Comparison of ENCODE assay signal across 1 cellular context in the genomic region with DNA sequence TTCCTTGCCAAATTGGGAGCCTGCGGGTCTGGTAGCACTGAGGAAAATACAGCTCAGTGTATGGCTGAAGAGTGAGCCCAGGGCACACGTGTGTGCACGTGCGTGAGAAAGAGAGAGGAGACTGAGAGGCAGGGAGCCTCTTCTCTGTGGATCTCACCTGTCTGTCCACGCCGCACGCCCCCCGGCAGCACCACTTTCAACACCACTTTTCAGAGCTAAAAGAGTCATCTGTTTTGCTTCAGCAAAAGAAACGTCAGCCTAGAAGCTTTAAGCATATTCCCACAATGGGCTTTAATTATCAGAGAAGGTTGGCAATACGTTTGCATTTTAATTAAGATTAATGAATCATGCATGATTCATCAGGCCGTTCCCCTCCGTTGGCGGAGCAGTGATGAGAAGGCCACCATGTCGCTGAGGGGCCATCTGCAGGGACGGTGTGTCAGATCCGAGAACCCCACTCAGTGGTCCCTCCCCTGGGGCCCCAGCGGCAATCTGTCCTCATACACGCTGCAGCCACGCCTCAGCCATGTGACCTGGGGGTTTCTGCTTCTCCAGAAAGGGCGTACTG.
TF ChIP-seq lines count a peak whose summit lies in the region.

No MANE protein-coding gene starts in this region.

TF ChIP-seq in GM23338, 12 proteins besides CTCF, POLR2A, EP300 and RAD21 (continued from another document):
- TF ChIP-seq, protein P1, sequence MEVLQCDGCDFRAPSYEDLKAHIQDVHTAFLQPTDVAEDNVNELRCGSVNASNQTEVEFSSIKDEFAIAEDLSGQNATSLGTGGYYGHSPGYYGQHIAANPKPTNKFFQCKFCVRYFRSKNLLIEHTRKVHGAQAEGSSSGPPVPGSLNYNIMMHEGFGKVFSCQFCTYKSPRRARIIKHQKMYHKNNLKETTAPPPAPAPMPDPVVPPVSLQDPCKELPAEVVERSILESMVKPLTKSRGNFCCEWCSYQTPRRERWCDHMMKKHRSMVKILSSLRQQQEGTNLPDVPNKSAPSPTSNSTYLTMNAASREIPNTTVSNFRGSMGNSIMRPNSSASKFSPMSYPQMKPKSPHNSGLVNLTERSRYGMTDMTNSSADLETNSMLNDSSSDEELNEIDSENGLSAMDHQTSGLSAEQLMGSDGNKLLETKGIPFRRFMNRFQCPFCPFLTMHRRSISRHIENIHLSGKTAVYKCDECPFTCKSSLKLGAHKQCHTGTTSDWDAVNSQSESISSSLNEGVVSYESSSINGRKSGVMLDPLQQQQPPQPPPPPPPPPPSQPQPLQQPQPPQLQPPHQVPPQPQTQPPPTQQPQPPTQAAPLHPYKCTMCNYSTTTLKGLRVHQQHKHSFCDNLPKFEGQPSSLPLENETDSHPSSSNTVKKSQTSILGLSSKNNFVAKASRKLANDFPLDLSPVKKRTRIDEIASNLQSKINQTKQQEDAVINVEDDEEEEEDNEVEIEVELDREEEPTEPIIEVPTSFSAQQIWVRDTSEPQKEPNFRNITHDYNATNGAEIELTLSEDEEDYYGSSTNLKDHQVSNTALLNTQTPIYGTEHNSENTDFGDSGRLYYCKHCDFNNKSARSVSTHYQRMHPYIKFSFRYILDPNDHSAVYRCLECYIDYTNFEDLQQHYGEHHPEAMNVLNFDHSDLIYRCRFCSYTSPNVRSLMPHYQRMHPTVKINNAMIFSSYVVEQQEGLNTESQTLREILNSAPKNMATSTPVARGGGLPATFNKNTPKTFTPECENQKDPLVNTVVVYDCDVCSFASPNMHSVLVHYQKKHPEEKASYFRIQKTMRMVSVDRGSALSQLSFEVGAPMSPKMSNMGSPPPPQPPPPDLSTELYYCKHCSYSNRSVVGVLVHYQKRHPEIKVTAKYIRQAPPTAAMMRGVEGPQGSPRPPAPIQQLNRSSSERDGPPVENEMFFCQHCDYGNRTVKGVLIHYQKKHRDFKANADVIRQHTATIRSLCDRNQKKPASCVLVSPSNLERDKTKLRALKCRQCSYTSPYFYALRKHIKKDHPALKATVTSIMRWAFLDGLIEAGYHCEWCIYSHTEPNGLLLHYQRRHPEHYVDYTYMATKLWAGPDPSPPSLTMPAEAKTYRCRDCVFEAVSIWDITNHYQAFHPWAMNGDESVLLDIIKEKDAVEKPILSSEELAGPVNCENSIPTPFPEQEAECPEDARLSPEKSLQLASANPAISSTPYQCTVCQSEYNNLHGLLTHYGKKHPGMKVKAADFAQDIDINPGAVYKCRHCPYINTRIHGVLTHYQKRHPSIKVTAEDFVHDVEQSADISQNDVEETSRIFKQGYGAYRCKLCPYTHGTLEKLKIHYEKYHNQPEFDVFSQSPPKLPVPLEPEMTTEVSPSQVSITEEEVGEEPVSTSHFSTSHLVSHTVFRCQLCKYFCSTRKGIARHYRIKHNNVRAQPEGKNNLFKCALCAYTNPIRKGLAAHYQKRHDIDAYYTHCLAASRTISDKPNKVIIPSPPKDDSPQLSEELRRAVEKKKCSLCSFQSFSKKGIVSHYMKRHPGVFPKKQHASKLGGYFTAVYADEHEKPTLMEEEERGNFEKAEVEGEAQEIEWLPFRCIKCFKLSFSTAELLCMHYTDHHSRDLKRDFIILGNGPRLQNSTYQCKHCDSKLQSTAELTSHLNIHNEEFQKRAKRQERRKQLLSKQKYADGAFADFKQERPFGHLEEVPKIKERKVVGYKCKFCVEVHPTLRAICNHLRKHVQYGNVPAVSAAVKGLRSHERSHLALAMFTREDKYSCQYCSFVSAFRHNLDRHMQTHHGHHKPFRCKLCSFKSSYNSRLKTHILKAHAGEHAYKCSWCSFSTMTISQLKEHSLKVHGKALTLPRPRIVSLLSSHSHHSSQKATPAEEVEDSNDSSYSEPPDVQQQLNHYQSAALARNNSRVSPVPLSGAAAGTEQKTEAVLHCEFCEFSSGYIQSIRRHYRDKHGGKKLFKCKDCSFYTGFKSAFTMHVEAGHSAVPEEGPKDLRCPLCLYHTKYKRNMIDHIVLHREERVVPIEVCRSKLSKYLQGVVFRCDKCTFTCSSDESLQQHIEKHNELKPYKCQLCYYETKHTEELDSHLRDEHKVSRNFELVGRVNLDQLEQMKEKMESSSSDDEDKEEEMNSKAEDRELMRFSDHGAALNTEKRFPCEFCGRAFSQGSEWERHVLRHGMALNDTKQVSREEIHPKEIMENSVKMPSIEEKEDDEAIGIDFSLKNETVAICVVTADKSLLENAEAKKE (CRISPR knock-in tag; IDR thresholded peaks at IDR 0.05) = no peak
- no peak for TF ChIP-seq ZNF331 (CRISPR knock-in tag; IDR thresholded peaks at IDR 0.05; ENCODE audit: low read depth)
